Comparison of ENCODE assay signal across 9 cellular contexts in the genomic region with DNA sequence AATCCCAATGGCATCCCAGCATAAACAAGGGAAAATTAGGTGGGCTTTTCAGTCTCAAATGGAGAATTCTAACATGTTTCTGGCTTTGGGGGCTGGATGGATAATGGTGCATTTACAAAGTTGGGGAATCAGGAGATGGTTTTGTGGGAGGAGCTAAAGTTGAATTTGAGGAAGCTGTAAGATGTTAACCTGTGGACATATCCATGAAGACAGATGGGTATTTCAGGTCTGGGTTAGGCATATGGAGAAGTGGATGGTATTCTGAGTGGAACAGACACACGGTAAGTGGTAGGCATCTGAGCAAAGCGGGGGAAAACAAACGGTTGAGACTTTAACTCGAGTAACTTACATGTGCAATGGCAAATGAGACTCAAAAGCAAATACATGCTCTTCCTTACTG. TPM values are rescaled to one million over a fixed set of nuclear protein-coding genes. Genes with fewer than 3 reads are reported as not detected.
DNase-seq lines count a peak whose midpoint lies in the region; ATAC-seq and TF ChIP-seq lines count a peak whose summit lies in the region.
"Had no signal": no experiment of that assay in that cellular context is flagged by ENCODE, and none has a peak within 500 bp of the region (broad histone marks: within the 10 kb centered on the region; RNA-seq: fewer than 3 reads in every experiment).

No MANE protein-coding gene starts in this region.

- H3K79me2 ChIP-seq in GM23338 (replicated peaks; ENCODE audit: insufficient read depth) = peaks cover 6% of the 10 kb centered on the region; the same call in 1 of the 2 replicates

- no peak for DNase-seq in GM23338 (ENCODE audit: low spot score)
- no peak for DNase-seq in activated CD4-positive, alpha-beta memory T cell treated with anti-CD3 and anti-CD28 coated beads, Interleukin-2, amount 10 ng/mL, durations not matched to agents 7 days and 5 days
- no peak for DNase-seq in hypothalamus (lab: John Stamatoyannopoulos, UW)
- no peak for DNase-seq in retina
- DNase-seq: stimulated activated CD4-positive, alpha-beta T cell treated with anti-CD3 and anti-CD28 coated beads, Interleukin-4, amount 100 ng/mL, for 24 hours had no signal

- no peak overlapping the region for H3K4me2 ChIP-seq in GM23338

- H3K36me3 ChIP-seq in GM23338 (ENCODE audit: insufficient read depth) (peaks cover 29% of the 10 kb centered on the region), muscle layer of colon (ENCODE audit: insufficient read depth, low read length) (peaks cover 40% of the 10 kb centered on the region)

- H3K4me1 ChIP-seq in GM23338 (ENCODE audit: insufficient read depth) = peaks cover 8% of the 10 kb centered on the region; the same call in 1 of the 2 replicates
- peaks cover 18% of the 10 kb centered on the region for H3K4me1 ChIP-seq in muscle layer of colon (ENCODE audit: insufficient read depth, low read length)

- H2AFZ ChIP-seq in GM23338 = no peak overlapping the region

- no peaks in the 10 kb centered on the region for H3K9me2 ChIP-seq in GM23338 (ENCODE audit: insufficient read depth)

- no peaks in the 10 kb centered on the region for H3K9me3 Mint-ChIP-seq in GM23338
- no peaks in the 10 kb centered on the region for H3K9me3 Mint-ChIP-seq in activated CD4-positive, alpha-beta memory T cell treated with anti-CD3 and anti-CD28 coated beads, Interleukin-2, amount 10 ng/mL, durations not matched to agents 7 days and 5 days

- no peak overlapping the region for H3K4me3 ChIP-seq in GM23338
- H3K4me3 ChIP-seq in muscle layer of colon (ENCODE audit: low read depth in 1 of 2, low read length in 2 of 2) = no peak overlapping the region

- TF ChIP-seq CTCF in C4-2B (conservative IDR thresholded peaks at IDR 0.05) (no peak), GM23338 (conservative IDR thresholded peaks at IDR 0.05; ENCODE audit: low read depth in 2 of 2) (no peak)

- no peaks in the 10 kb centered on the region for H3K9me3 ChIP-seq in muscle layer of colon (ENCODE audit: low read length)

- H3K27me3 ChIP-seq in GM23338 (ENCODE audit: insufficient read depth) = no peaks in the 10 kb centered on the region
- no peaks in the 10 kb centered on the region for H3K27me3 ChIP-seq in muscle layer of colon (ENCODE audit: control insufficient read depth in 1 of 2, insufficient read depth in 2 of 2, low read length in 2 of 2)

- no peak overlapping the region for H3K9ac ChIP-seq in muscle layer of colon (ENCODE audit: low read length)

- CTCF ChIA-PET in activated CD4-positive, alpha-beta memory T cell treated with anti-CD3 and anti-CD28 coated beads, Interleukin-2, amount 10 ng/mL, durations not matched to agents 7 days and 5 days (lab: Charles Lee) = no interaction called here

- H3K27ac Mint-ChIP-seq in GM23338 = no peak overlapping the region
- peak overlapping the region; percentile 84 for H3K27ac Mint-ChIP-seq in activated CD4-positive, alpha-beta memory T cell treated with anti-CD3 and anti-CD28 coated beads, Interleukin-2, amount 10 ng/mL, durations not matched to agents 7 days and 5 days

- H4K20me1 ChIP-seq in GM23338 (replicated peaks; ENCODE audit: insufficient read depth) = peaks cover 19% of the 10 kb centered on the region

- H3K27me3 Mint-ChIP-seq in GM23338 (ENCODE audit: insufficient read depth, low read depth, poor library complexity) = peaks cover 22% of the 10 kb centered on the region
- no peaks in the 10 kb centered on the region for H3K27me3 Mint-ChIP-seq in activated CD4-positive, alpha-beta memory T cell treated with anti-CD3 and anti-CD28 coated beads, Interleukin-2, amount 10 ng/mL, durations not matched to agents 7 days and 5 days

- peaks cover 22% of the 10 kb centered on the region for H3K4me1 Mint-ChIP-seq in GM23338
- peaks cover 71% of the 10 kb centered on the region for H3K4me1 Mint-ChIP-seq in activated CD4-positive, alpha-beta memory T cell treated with anti-CD3 and anti-CD28 coated beads, Interleukin-2, amount 10 ng/mL, durations not matched to agents 7 days and 5 days

- H3K4me3 Mint-ChIP-seq in GM23338 = peak overlapping the region; percentile 3; the same call in 1 of the 3 replicates
- H3K4me3 Mint-ChIP-seq in activated CD4-positive, alpha-beta memory T cell treated with anti-CD3 and anti-CD28 coated beads, Interleukin-2, amount 10 ng/mL, durations not matched to agents 7 days and 5 days = peak overlapping the region; percentile 36

- H3K27ac ChIP-seq in C4-2B (peak overlapping the region; percentile 70), GM23338 (ENCODE audit: low read depth) (peak overlapping the region; percentile 96), muscle layer of colon (ENCODE audit: low read depth, low read length) (peak overlapping the region; percentile 27)

- POLR2A ChIA-PET in activated CD4-positive, alpha-beta memory T cell treated with anti-CD3 and anti-CD28 coated beads, Interleukin-2, amount 10 ng/mL, durations not matched to agents 7 days and 5 days (lab: Charles Lee) = interaction anchor here (1.2 to 5.6 kb wide), 3 partner anchors 8 to 122 kb away, joined by 5 to 50 read pairs (median 5); a partner anchor contains a TSS

- H3K36me3 Mint-ChIP-seq in GM23338 (ENCODE audit: low read depth) = peaks cover 37% of the 10 kb centered on the region
- peaks cover 54% of the 10 kb centered on the region for H3K36me3 Mint-ChIP-seq in activated CD4-positive, alpha-beta memory T cell treated with anti-CD3 and anti-CD28 coated beads, Interleukin-2, amount 10 ng/mL, durations not matched to agents 7 days and 5 days (ENCODE audit: low read depth)

- H3F3A ChIP-seq in GM23338 (replicated peaks; ENCODE audit: low read depth) = peaks cover 41% of the 10 kb centered on the region

- ATAC-seq in GM23338 (no peak), GM19397 (IDR thresholded peaks at IDR 0.05; ENCODE audit: unreplicated experiment) (no peak), GM21447 (IDR thresholded peaks at IDR 0.05; ENCODE audit: unreplicated experiment) (no peak)

TF ChIP-seq in GM23338, 12 proteins besides CTCF, POLR2A, EP300 and RAD21 (continues in another document):
- no peak for TF ChIP-seq STAT1 (IDR thresholded peaks at IDR 0.05; ENCODE audit: unreplicated experiment)
- no peak for TF ChIP-seq CREB1 (CRISPR knock-in tag; IDR thresholded peaks at IDR 0.05; ENCODE audit: low read depth)
- no peak for TF ChIP-seq JUNB (IDR thresholded peaks at IDR 0.05; ENCODE audit: unreplicated experiment)
- TF ChIP-seq ZNF331 (CRISPR knock-in tag; IDR thresholded peaks at IDR 0.05; ENCODE audit: low read depth) = no peak

RNA-seq across cellular contexts. Expression of a gene that starts 1.7 kb away (rescaled TPM):
- total RNA-seq in GM23338 (2014; rRNA removed; shearing (Covaris generic)) = 2.9 and 4.3 TPM in 2 replicates
- polyA plus RNA-seq in GM23338 (2016; fragmentation: Nextera tagmentation; extraction: Ambion mirVana) = 1.6 and 2.3 TPM in 2 replicates
- total RNA-seq in activated CD4-positive, alpha-beta memory T cell treated with anti-CD3 and anti-CD28 coated beads, Interleukin-2, amount 10 ng/mL, durations not matched to agents 7 days and 5 days = 1 to 10 TPM; 2.3 to 3.0 TPM

RNA-seq across cellular contexts. Expression of a gene that starts 8.4 kb away (rescaled TPM):
- total RNA-seq in GM23338 (2014; rRNA removed; shearing (Covaris generic)) = 844 and 1,070 TPM in 2 replicates
- 2,038 and 2,096 TPM in 2 replicates for polyA plus RNA-seq in GM23338 (2016; fragmentation: Nextera tagmentation; extraction: Ambion mirVana)
- 100 to 1,000 TPM; 931 to 944 TPM for total RNA-seq in activated CD4-positive, alpha-beta memory T cell treated with anti-CD3 and anti-CD28 coated beads, Interleukin-2, amount 10 ng/mL, durations not matched to agents 7 days and 5 days

Comparison
In these comparisons a context has a peak if more than half of its experiments do, and no peak if none do; other contexts are left out.
1. H3K27ac ChIP-seq: peak in every context shown above with its lines; median percentile 96 in GM23338; 70 in C4-2B; 27 in muscle layer of colon.